29 cellular contexts compared by ENCODE assay signal in the genomic region with DNA sequence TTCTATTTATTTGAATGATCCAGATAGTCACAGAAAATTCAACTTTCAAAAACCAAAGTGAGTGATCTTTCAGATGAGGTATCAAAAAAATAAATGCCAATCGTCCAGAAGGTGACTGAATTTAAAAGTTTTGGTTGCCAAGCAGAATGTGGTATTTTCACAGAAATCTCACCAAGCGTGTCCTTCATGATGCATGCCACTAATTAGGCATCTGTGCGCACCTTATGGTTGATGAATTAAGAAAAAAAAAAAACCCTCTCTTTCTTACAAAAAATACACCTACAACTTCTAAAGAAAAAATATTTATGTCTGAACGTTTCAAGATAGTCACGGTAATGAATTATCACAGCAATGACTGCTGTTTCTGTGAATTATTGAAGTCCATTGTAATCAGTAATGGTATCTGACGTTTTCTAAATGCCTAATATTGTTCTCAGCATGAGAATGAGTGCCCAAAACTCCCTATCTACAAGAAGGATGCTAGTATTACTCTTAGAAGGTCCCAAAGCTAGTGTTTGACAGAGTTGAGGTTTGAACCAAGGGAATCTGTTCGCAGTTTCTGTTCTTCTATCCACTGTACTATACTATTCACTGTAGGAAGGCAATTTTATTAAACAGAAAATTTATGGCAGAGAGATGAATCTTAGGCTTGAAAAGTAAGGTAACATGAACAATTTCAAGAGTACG.
"Had no signal": no experiment of that assay in that cellular context is flagged by ENCODE, and none has a peak within 500 bp of the region (broad histone marks: within the 10 kb centered on the region; RNA-seq: fewer than 3 reads in every experiment).

No MANE protein-coding gene starts in this region.

- H3K4me1 Mint-ChIP-seq: activated CD4-positive, alpha-beta T cell treated with anti-CD3 and anti-CD28 coated beads for 36 hours; activated CD4-positive, alpha-beta T cell treated with anti-CD3 and anti-CD28 coated beads, Interleukin-2, amount 10 ng/mL, durations not matched to agents 24 days and 14 days; activated CD8-positive, alpha-beta memory T cell treated with anti-CD3 and anti-CD28 coated beads, Interleukin-2, amount 10 ng/mL, durations not matched to agents 7 days and 5 days; activated naive CD4-positive, alpha-beta T cell treated with anti-CD3 and anti-CD28 coated beads, Interleukin-2, amount 50 U/mL, for 24 hours; activated naive CD8-positive, alpha-beta T cell treated with anti-CD3 and anti-CD28 coated beads for 36 hours; activated naive CD8-positive, alpha-beta T cell treated with anti-CD3 and anti-CD28 coated beads, Interleukin-2, amount 50 U/mL, for 24 hours; brain had no signal

- H3K9me3 Mint-ChIP-seq: activated CD4-positive, alpha-beta T cell treated with anti-CD3 and anti-CD28 coated beads, Interleukin-2, amount 10 ng/mL, durations not matched to agents 24 days and 14 days; activated naive CD8-positive, alpha-beta T cell treated with anti-CD3 and anti-CD28 coated beads for 36 hours had no signal

- H3K27me3 Mint-ChIP-seq: activated CD4-positive, alpha-beta memory T cell treated with anti-CD3 and anti-CD28 coated beads for 36 hours; activated CD4-positive, alpha-beta T cell treated with anti-CD3 and anti-CD28 coated beads for 36 hours; activated CD4-positive, alpha-beta T cell treated with anti-CD3 and anti-CD28 coated beads, Interleukin-2, amount 10 ng/mL, durations not matched to agents 24 days and 14 days; activated CD8-positive, alpha-beta memory T cell treated with anti-CD3 and anti-CD28 coated beads, Interleukin-2, amount 10 ng/mL, durations not matched to agents 7 days and 5 days; activated naive CD4-positive, alpha-beta T cell treated with anti-CD3 and anti-CD28 coated beads, Interleukin-2, amount 50 U/mL, for 24 hours; activated naive CD8-positive, alpha-beta T cell treated with anti-CD3 and anti-CD28 coated beads for 36 hours; activated naive CD8-positive, alpha-beta T cell treated with anti-CD3 and anti-CD28 coated beads, Interleukin-2, amount 50 U/mL, for 24 hours had no signal

- H3K4me3 Mint-ChIP-seq: activated CD4-positive, alpha-beta memory T cell treated with anti-CD3 and anti-CD28 coated beads for 36 hours; activated CD4-positive, alpha-beta T cell treated with anti-CD3 and anti-CD28 coated beads for 36 hours; activated CD4-positive, alpha-beta T cell treated with anti-CD3 and anti-CD28 coated beads, Interleukin-2, amount 10 ng/mL, durations not matched to agents 24 days and 14 days; activated CD8-positive, alpha-beta memory T cell treated with anti-CD3 and anti-CD28 coated beads, Interleukin-2, amount 10 ng/mL, durations not matched to agents 7 days and 5 days; activated CD8-positive, alpha-beta T cell treated with anti-CD3 and anti-CD28 coated beads, Interleukin-2, amount 10 ng/mL, durations not matched to agents 7 days and 5 days; activated naive CD4-positive, alpha-beta T cell treated with anti-CD3 and anti-CD28 coated beads for 36 hours; activated naive CD4-positive, alpha-beta T cell treated with anti-CD3 and anti-CD28 coated beads, Interleukin-2, amount 50 U/mL, for 24 hours; activated naive CD8-positive, alpha-beta T cell treated with anti-CD3 and anti-CD28 coated beads for 36 hours; activated naive CD8-positive, alpha-beta T cell treated with anti-CD3 and anti-CD28 coated beads, Interleukin-2, amount 50 U/mL, for 24 hours; activated T-helper 1 cell treated with anti-CD3 and anti-CD28 coated beads, Interleukin-12 subunit alpha, Interleukin-12 subunit beta, Interleukin-2, Interleukin-4 antibody, amounts not matched to agents 30 ng/mL and 10 ng/mL and 1 ng/mL, durations not matched to agents 14 hours and 24 hours and 36 hours; brain had no signal

- ATAC-seq: activated CD4-positive, alpha-beta T cell treated with anti-CD3 and anti-CD28 coated beads for 36 hours; activated CD8-positive, alpha-beta memory T cell treated with anti-CD3 and anti-CD28 coated beads, Interleukin-2, amount 10 ng/mL, durations not matched to agents 7 days and 5 days; activated CD8-positive, alpha-beta T cell treated with anti-CD3 and anti-CD28 coated beads, Interleukin-2, amount 10 ng/mL, durations not matched to agents 7 days and 5 days; activated naive CD8-positive, alpha-beta T cell treated with anti-CD3 and anti-CD28 coated beads, Interleukin-2, amount 50 U/mL, for 24 hours; gastroesophageal sphincter; heart right ventricle had no signal

- DNase-seq: activated CD4-positive, alpha-beta memory T cell treated with anti-CD3 and anti-CD28 coated beads for 36 hours; activated CD4-positive, alpha-beta T cell treated with anti-CD3 and anti-CD28 coated beads for 36 hours; activated CD4-positive, alpha-beta T cell treated with anti-CD3 and anti-CD28 coated beads, Interleukin-2, amount 10 ng/mL, durations not matched to agents 24 days and 14 days; activated CD4-positive, CD25-positive, alpha-beta regulatory T cell; activated CD4-positive, CD25-positive, alpha-beta regulatory T cell treated with anti-CD3 and anti-CD28 coated beads, Interleukin-2, amount 50 U/mL, for 72 hours; activated CD8-positive, alpha-beta memory T cell treated with anti-CD3 and anti-CD28 coated beads, Interleukin-2, amount 10 ng/mL, durations not matched to agents 7 days and 5 days; activated CD8-positive, alpha-beta memory T cell treated with anti-CD3 and anti-CD28 coated beads, Interleukin-2, amount 50 U/mL, for 4 hours; activated CD8-positive, alpha-beta T cell treated with anti-CD3 and anti-CD28 coated beads, Interleukin-2, amount 10 ng/mL, durations not matched to agents 7 days and 5 days; activated effector memory CD4-positive, alpha-beta T cell treated with anti-CD3 and anti-CD28 coated beads, Interleukin-2, amount 50 U/mL, for 16 hours; activated naive CD4-positive, alpha-beta T cell treated with anti-CD3 and anti-CD28 coated beads for 36 hours; activated naive CD8-positive, alpha-beta T cell treated with anti-CD3 and anti-CD28 coated beads for 36 hours; activated naive CD8-positive, alpha-beta T cell treated with anti-CD3 and anti-CD28 coated beads, Interleukin-2, amount 50 U/mL, for 24 hours; activated T-cell treated with anti-CD3 and anti-CD28 coated beads, Interleukin-2, amount 50 U/mL, for 1 hour; activated T-cell treated with anti-CD3 and anti-CD28 coated beads, Interleukin-2, amount 50 U/mL, for 48 hours; adrenal gland; amygdala; aorta; central memory CD4-positive, alpha-beta T cell; cerebellar nuclear complex; colonic mucosa; effector CD8-positive, alpha-beta T cell; esophagus squamous epithelium; foreskin melanocyte; heart right ventricle had no signal

- H3K27ac Mint-ChIP-seq: activated CD4-positive, alpha-beta memory T cell treated with anti-CD3 and anti-CD28 coated beads for 36 hours; activated CD4-positive, alpha-beta T cell treated with anti-CD3 and anti-CD28 coated beads for 36 hours; activated CD4-positive, alpha-beta T cell treated with anti-CD3 and anti-CD28 coated beads, Interleukin-2, amount 10 ng/mL, durations not matched to agents 24 days and 14 days; activated CD8-positive, alpha-beta memory T cell treated with anti-CD3 and anti-CD28 coated beads, Interleukin-2, amount 10 ng/mL, durations not matched to agents 7 days and 5 days; activated CD8-positive, alpha-beta T cell treated with anti-CD3 and anti-CD28 coated beads, Interleukin-2, amount 10 ng/mL, durations not matched to agents 7 days and 5 days; activated naive CD4-positive, alpha-beta T cell treated with anti-CD3 and anti-CD28 coated beads for 36 hours; activated naive CD4-positive, alpha-beta T cell treated with anti-CD3 and anti-CD28 coated beads, Interleukin-2, amount 50 U/mL, for 24 hours; activated naive CD8-positive, alpha-beta T cell treated with anti-CD3 and anti-CD28 coated beads for 36 hours; activated naive CD8-positive, alpha-beta T cell treated with anti-CD3 and anti-CD28 coated beads, Interleukin-2, amount 50 U/mL, for 24 hours; activated T-helper 1 cell treated with anti-CD3 and anti-CD28 coated beads, Interleukin-12 subunit alpha, Interleukin-12 subunit beta, Interleukin-2, Interleukin-4 antibody, amounts not matched to agents 30 ng/mL and 10 ng/mL and 1 ng/mL, durations not matched to agents 14 hours and 24 hours and 36 hours; activated T-helper 2 cell treated with anti-CD3 and anti-CD28 coated beads, Interferon-gamma antibody, Interleukin-2, Interleukin-4, amounts not matched to agents 10 μg/mL and 5 μg/mL and 100 μg/mL, durations not matched to agents 14 hours and 24 hours and 36 hours; brain had no signal

- H3K36me3 Mint-ChIP-seq: activated CD4-positive, alpha-beta memory T cell treated with anti-CD3 and anti-CD28 coated beads for 36 hours; activated CD8-positive, alpha-beta memory T cell treated with anti-CD3 and anti-CD28 coated beads, Interleukin-2, amount 10 ng/mL, durations not matched to agents 7 days and 5 days; activated naive CD4-positive, alpha-beta T cell treated with anti-CD3 and anti-CD28 coated beads, Interleukin-2, amount 50 U/mL, for 24 hours; activated naive CD8-positive, alpha-beta T cell treated with anti-CD3 and anti-CD28 coated beads for 36 hours; brain had no signal
